9 cellular contexts compared by ENCODE assay signal in genomic region chr2:231483398-231484329, GRCh38. TPM values are rescaled to one million over a fixed set of nuclear protein-coding genes. Genes with fewer than 3 reads are reported as not detected.
DNase-seq lines count a peak whose midpoint lies in the region; ATAC-seq, FAIRE-seq and TF ChIP-seq lines count a peak whose summit lies in the region.
"Had no signal": no experiment of that assay in that cellular context is flagged by ENCODE, and none has a peak within 500 bp of the region (broad histone marks: within the 10 kb centered on the region; RNA-seq: fewer than 3 reads in every experiment).

No MANE protein-coding gene starts in this region.

- intact Hi-C loops in activated CD4-positive, alpha-beta T cell treated with anti-CD3 and anti-CD28 coated beads, Interleukin-2, amount 10 ng/mL, durations not matched to agents 24 days and 14 days (cut with micrococcal nuclease), result loop anchor here (1.0 to 2.0 kb wide), 2 partner anchors 31 to 298 kb away; partner anchors contain the start of gene PDE6D
- intact Hi-C loops in endothelial cell of umbilical vein (cut with micrococcal nuclease), result loop anchor here (1.0 to 2.0 kb wide), 3 partner anchors 19 to 117 kb away; partner anchors contain the start of gene NCL

- no peaks in the 10 kb centered on the region for H3K9me3 ChIP-seq in endothelial cell of umbilical vein (replicated peaks; ENCODE audit: control insufficient read depth, insufficient read depth, low read length)
- no peaks in the 10 kb centered on the region for H3K9me3 ChIP-seq in parathyroid adenoma (ENCODE audit: control insufficient read depth, low read length)

- no peaks in the 10 kb centered on the region for H3K36me3 ChIP-seq in endothelial cell of umbilical vein (ENCODE audit: control insufficient read depth in 2 of 2, extremely low read depth in 1 of 2, insufficient read depth in 2 of 2, low read length in 2 of 2)
- no peaks in the 10 kb centered on the region for H3K36me3 ChIP-seq in parathyroid adenoma (ENCODE audit: control insufficient read depth, insufficient read depth, low read length)

- H3K79me2 ChIP-seq in endothelial cell of umbilical vein (ENCODE audit: control insufficient read depth, insufficient read depth, low read length) (no peaks in the 10 kb centered on the region), parathyroid adenoma (no peaks in the 10 kb centered on the region)

- FAIRE-seq in endothelial cell of umbilical vein (lab: Jason Lieb, UNC) (no peak), H54 (lab: Jason Lieb, UNC) (no peak)
- FAIRE-seq: TTC549 had no signal

- peak overlapping the region; percentile 97 for H2AFZ ChIP-seq in endothelial cell of umbilical vein (ENCODE audit: low read depth, low read length)
- peak overlapping the region; percentile 99 for H2AFZ ChIP-seq in parathyroid adenoma

- no peaks in the 10 kb centered on the region for H3K27me3 ChIP-seq in endothelial cell of umbilical vein (ENCODE audit: control insufficient read depth in 2 of 2, insufficient read depth in 2 of 2, low read length in 2 of 2)
- no peaks in the 10 kb centered on the region for H3K27me3 ChIP-seq in parathyroid adenoma (ENCODE audit: control insufficient read depth, insufficient read depth, low read length)

- no peak for TF ChIP-seq CTCF in endothelial cell of umbilical vein (IDR thresholded peaks at IDR 0.05; ENCODE audit: extremely low read depth in 1 of 2, insufficient read depth in 1 of 2, low read depth in 1 of 2, low read length in 2 of 2)
- no peak for TF ChIP-seq CTCF in parathyroid adenoma (IDR thresholded peaks at IDR 0.05)

- H3K27ac ChIP-seq in endothelial cell of umbilical vein (ENCODE audit: insufficient read depth, low read depth, low read length) (peak overlapping the region; percentile 50), parathyroid adenoma (peak overlapping the region; percentile 67)

- peak overlapping the region; percentile 74 for H3K9ac ChIP-seq in endothelial cell of umbilical vein (replicated peaks; ENCODE audit: extremely low read depth, insufficient read depth, low read length)
- no peak overlapping the region for H3K9ac ChIP-seq in parathyroid adenoma

- dilution Hi-C loops in endothelial cell of umbilical vein (cut with MboI; ENCODE audit: extremely low pct_ligation_motif_present, low sequenced_read_pairs), result no loop called here

- no peaks in the 10 kb centered on the region for H4K20me1 ChIP-seq in endothelial cell of umbilical vein (replicated peaks; ENCODE audit: control insufficient read depth, extremely low read depth, insufficient read depth, low read length)

- ATAC-seq in GM21737 (IDR thresholded peaks at IDR 0.05; ENCODE audit: unreplicated experiment), result peak; percentile 9

- H3K9me3 Mint-ChIP-seq in activated CD4-positive, alpha-beta T cell treated with anti-CD3 and anti-CD28 coated beads, Interleukin-2, amount 10 ng/mL, durations not matched to agents 24 days and 14 days, result no peaks in the 10 kb centered on the region

- H3K36me3 Mint-ChIP-seq in activated CD4-positive, alpha-beta T cell treated with anti-CD3 and anti-CD28 coated beads, Interleukin-2, amount 10 ng/mL, durations not matched to agents 24 days and 14 days (ENCODE audit: low read depth), result no peaks in the 10 kb centered on the region

- POLR2A ChIA-PET in endothelial cell of umbilical vein (lab: Charles Lee), result interaction anchor here (6.9 kb wide), 1 partner anchor 19 kb away, joined by 42 read pairs; the partner anchor contains the start of gene NCL

- peak overlapping the region; percentile 84 for H3K4me3 Mint-ChIP-seq in activated CD4-positive, alpha-beta T cell treated with anti-CD3 and anti-CD28 coated beads, Interleukin-2, amount 10 ng/mL, durations not matched to agents 24 days and 14 days

- H3K4me2 ChIP-seq in endothelial cell of umbilical vein (ENCODE audit: insufficient read depth, low read length) (peak overlapping the region; percentile 77), parathyroid adenoma (ENCODE audit: low read length) (peak overlapping the region; percentile 76)

- BruUV-seq in endothelial cell of umbilical vein (replicated peaks; lab: Mats Ljungman, UMichigan), result no TSS peak

- H3K4me3 ChIP-seq in endothelial cell of umbilical vein (replicated peaks in 1 of 3; ENCODE audit: insufficient read depth in 1 of 3, low read depth in 1 of 3, low read length in 3 of 3), result peak overlapping the region; percentile 9 to 46 (median 39)
- peak overlapping the region; percentile 45 for H3K4me3 ChIP-seq in parathyroid adenoma (ENCODE audit: low read depth, low read length)

- DNase-seq in activated CD4-positive, alpha-beta T cell treated with anti-CD3 and anti-CD28 coated beads, Interleukin-2, amount 10 ng/mL, durations not matched to agents 24 days and 14 days, result peak; percentile 81
- DNase-seq in endothelial cell of umbilical vein (ENCODE audit: low read depth, low spot score), result peak; percentile 44
- DNase-seq in H54 (ENCODE audit: insufficient read length, low spot score), result no peak
- no peak for DNase-seq in NCI-H2171 (lab: John Stamatoyannopoulos, UW)
- DNase-seq in SHP77 treated with DMSO at 0.1 percent for 48 hours (lab: John Stamatoyannopoulos, UW), result no peak
- DNase-seq in HuH-7.5 (ENCODE audit: low spot score), result no peak

- H3K27me3 Mint-ChIP-seq in activated CD4-positive, alpha-beta T cell treated with anti-CD3 and anti-CD28 coated beads, Interleukin-2, amount 10 ng/mL, durations not matched to agents 24 days and 14 days, result peaks cover 3% of the 10 kb centered on the region

- no peak for TF ChIP-seq POLR2A in endothelial cell of umbilical vein (IDR thresholded peaks at IDR 0.05; ENCODE audit: low read depth, low read length)
- TF ChIP-seq POLR2A in H54 (IDR thresholded peaks at IDR 0.05; ENCODE audit: low read depth, low read length), result no peak

- peaks cover 10% of the 10 kb centered on the region for H3K4me1 Mint-ChIP-seq in activated CD4-positive, alpha-beta T cell treated with anti-CD3 and anti-CD28 coated beads, Interleukin-2, amount 10 ng/mL, durations not matched to agents 24 days and 14 days

- H3K27ac Mint-ChIP-seq in activated CD4-positive, alpha-beta T cell treated with anti-CD3 and anti-CD28 coated beads, Interleukin-2, amount 10 ng/mL, durations not matched to agents 24 days and 14 days, result peak overlapping the region; percentile 94

- H3K9me1 ChIP-seq in endothelial cell of umbilical vein (replicated peaks; ENCODE audit: control insufficient read depth, extremely low read depth, insufficient read depth, low read length), result no peaks in the 10 kb centered on the region

- CTCF ChIA-PET in endothelial cell of umbilical vein (lab: Charles Lee), result interaction anchor here (0.6 to 3.9 kb wide), 29 partner anchors 10 to 416 kb away, joined by 3 to 38 read pairs (median 5); partner anchors contain the start of genes NCL and NMUR1

- H3K4me1 ChIP-seq in endothelial cell of umbilical vein (ENCODE audit: control insufficient read depth, extremely low read depth, insufficient read depth, low read length), result peaks cover 9% of the 10 kb centered on the region
- peaks cover 4% of the 10 kb centered on the region for H3K4me1 ChIP-seq in parathyroid adenoma

TF ChIP-seq in endothelial cell of umbilical vein, 7 proteins besides CTCF, POLR2A, EP300 and RAD21:
- TF ChIP-seq MAX (IDR thresholded peaks at IDR 0.05; ENCODE audit: insufficient read depth, insufficient read length) (peak; percentile 40), GATA2 (IDR thresholded peaks at IDR 0.05; ENCODE audit: insufficient read depth, insufficient read length, low read depth, low read length) (no peak)

RNA-seq across cellular contexts. Expression of gene NCL, which starts 19.4 kb away (rescaled TPM):
- total RNA-seq in activated CD4-positive, alpha-beta T cell treated with anti-CD3 and anti-CD28 coated beads, Interleukin-2, amount 10 ng/mL, durations not matched to agents 24 days and 14 days, result 1,513 and 1,560 TPM in 2 replicates
- total RNA-seq in endothelial cell of umbilical vein, result 701 and 708 TPM in 2 replicates
- 14.9 and 35.3 TPM in 2 replicates for polyA plus RNA-seq in endothelial cell of umbilical vein
- 182 and 245 TPM in 2 replicates for polyA plus RNA-seq in endothelial cell of umbilical vein (2011; cell fraction: cytosol; rRNA removed)
- polyA plus RNA-seq in endothelial cell of umbilical vein (2011; cell fraction: nucleus; rRNA removed), result 218 and 255 TPM in 2 replicates
- 387 and 534 TPM in 2 replicates for polyA plus RNA-seq in endothelial cell of umbilical vein (2012)
- polyA minus RNA-seq in endothelial cell of umbilical vein, result 52.9 and 85.0 TPM in 2 replicates
- 60.8 TPM for polyA minus RNA-seq in endothelial cell of umbilical vein (2011; cell fraction: cytosol; rRNA and poly(A)+ RNA removed)
- 69.6 and 83.4 TPM in 2 replicates for polyA minus RNA-seq in endothelial cell of umbilical vein (2011; cell fraction: nucleus; rRNA and poly(A)+ RNA removed)

RNA-seq across cellular contexts. Expression of gene NMUR1, which starts 46.6 kb away (rescaled TPM):
- total RNA-seq in activated CD4-positive, alpha-beta T cell treated with anti-CD3 and anti-CD28 coated beads, Interleukin-2, amount 10 ng/mL, durations not matched to agents 24 days and 14 days, result 0.09 TPM in 1 of 2 replicates, not detected in the other
- total RNA-seq in endothelial cell of umbilical vein, result not detected in 2 replicates
- 0.02 TPM in 1 of 2 replicates, not detected in the other for polyA plus RNA-seq in endothelial cell of umbilical vein
- not detected in 2 replicates for polyA plus RNA-seq in endothelial cell of umbilical vein (2011; cell fraction: cytosol; rRNA removed)
- not detected in 2 replicates for polyA plus RNA-seq in endothelial cell of umbilical vein (2011; cell fraction: nucleus; rRNA removed)
- polyA plus RNA-seq in endothelial cell of umbilical vein (2012), result 0.05 TPM in 1 of 2 replicates, not detected in the other
- polyA minus RNA-seq in endothelial cell of umbilical vein, result 0.07 TPM in 1 of 2 replicates, not detected in the other
- not detected for polyA minus RNA-seq in endothelial cell of umbilical vein (2011; cell fraction: cytosol; rRNA and poly(A)+ RNA removed)
- not detected in 2 replicates for polyA minus RNA-seq in endothelial cell of umbilical vein (2011; cell fraction: nucleus; rRNA and poly(A)+ RNA removed)

Comparison
In these comparisons a context has a peak if more than half of its experiments do, and no peak if none do; other contexts are left out.
1. DNase-seq: peak in activated CD4-positive, alpha-beta T cell treated with anti-CD3 and anti-CD28 coated beads, Interleukin-2, amount 10 ng/mL, durations not matched to agents 24 days and 14 days (single experiment) and endothelial cell of umbilical vein (single experiment); none in H54 (single experiment), NCI-H2171 (single experiment), SHP77 treated with DMSO at 0.1 percent for 48 hours (single experiment) and HuH-7.5 (single experiment).